ENCODE assay signal across 8 cellular contexts in genomic region chr7:38222481-38223096, GRCh38. TPM values are rescaled to one million over a fixed set of nuclear protein-coding genes. Genes with fewer than 3 reads are reported as not detected.
DNase-seq lines count a peak whose midpoint lies in the region; ATAC-seq, FAIRE-seq and TF ChIP-seq lines count a peak whose summit lies in the region.

No MANE protein-coding gene starts in this region.

- H2AFZ ChIP-seq in IMR-90 (replicated peaks; ENCODE audit: low read length, poor library complexity) (no peak overlapping the region), OCI-LY3 (ENCODE audit: low read depth, low read length) (no peak overlapping the region)

- no CpG with 5 or more reads among the region's 5 CpGs for WGBS in IMR-90 (ENCODE audit: extremely low coverage in 2 of 2, insufficient read length in 1 of 2), 2 experiments

- H3K4ac ChIP-seq in IMR-90 (ENCODE audit: low read depth, low read length) = no peak overlapping the region

- H2BK15ac ChIP-seq in IMR-90 (ENCODE audit: low read depth, low read length) = no peak overlapping the region

- H3K14ac ChIP-seq in IMR-90 (replicated peaks; ENCODE audit: low read depth, low read length) = no peak overlapping the region

- no peaks in the 10 kb centered on the region for H3K27me3 Mint-ChIP-seq in central memory CD8-positive, alpha-beta T cell

- H3K27ac Mint-ChIP-seq in central memory CD8-positive, alpha-beta T cell (ENCODE audit: low read depth) = peak overlapping the region; percentile 89

- H3K23ac ChIP-seq in IMR-90 (ENCODE audit: low read depth, low read length) = no peak overlapping the region

- H3K79me1 ChIP-seq in IMR-90 (ENCODE audit: low read depth in 1 of 2, low read length in 2 of 2) = peaks cover 0 to 3% of the 10 kb centered on the region in 2 experiments; a peak in 1 of 4 replicates

- dilution Hi-C loops in IMR-90 (cut with HindIII; ENCODE audit: low sequenced_read_pairs, unreplicated experiment) = no loop called here

- H3K27ac ChIP-seq in IMR-90 (ENCODE audit: insufficient read depth, low read length) (no peak overlapping the region), OCI-LY3 (ENCODE audit: low read length) (no peak overlapping the region), tibial artery (peak overlapping the region in 1 of 2 donors; percentile 36)

- no peak overlapping the region for H3K56ac ChIP-seq in IMR-90 (ENCODE audit: extremely low read depth, insufficient read depth, low read length)

- H2BK5ac ChIP-seq in IMR-90 (ENCODE audit: low read depth, low read length, poor library complexity, severe bottlenecking) = no peak overlapping the region

- no peak overlapping the region for H2AK9ac ChIP-seq in IMR-90 (replicated peaks; ENCODE audit: low read depth, low read length, poor library complexity)

- H3K9me1 ChIP-seq in IMR-90 (ENCODE audit: insufficient read depth, low read length) = peaks cover 2% of the 10 kb centered on the region

- no TSS peak for BruUV-seq in IMR-90 (replicated peaks; lab: Mats Ljungman, UMichigan)

- H2AK5ac ChIP-seq in IMR-90 (ENCODE audit: low read depth, low read length) = no peak overlapping the region

- no peak for TF ChIP-seq POLR2A in IMR-90 (IDR thresholded peaks at IDR 0.05; ENCODE audit: low read depth, low read length)

- H3K79me2 ChIP-seq in OCI-LY3 (ENCODE audit: low read length) = no peaks in the 10 kb centered on the region

- peaks cover 78% of the 10 kb centered on the region for H3K4me1 Mint-ChIP-seq in central memory CD8-positive, alpha-beta T cell

- POLR2A ChIA-PET in IMR-90 (lab: Charles Lee; ENCODE audit: unreplicated experiment) = no interaction called here

- peak; percentile 92 for FAIRE-seq in GM19239 (lab: Jason Lieb, UNC)

- TF ChIP-seq RAD21 in IMR-90 (IDR thresholded peaks at IDR 0.05; ENCODE audit: low read length) = peak; percentile 84

- H4K8ac ChIP-seq in IMR-90 (ENCODE audit: low read depth in 2 of 2, low read length in 2 of 2) = no peak overlapping the region

- no peak overlapping the region for H4K5ac ChIP-seq in IMR-90 (ENCODE audit: low read depth, low read length)

- H3K27me3 ChIP-seq in IMR-90 (ENCODE audit: control insufficient read depth, insufficient read depth, low read length) (no peaks in the 10 kb centered on the region), OCI-LY3 (ENCODE audit: low read depth, low read length) (no peaks in the 10 kb centered on the region), tibial artery (no peaks in the 10 kb centered on the region)

- in situ Hi-C loops in IMR-90 (cut with MboI; ENCODE audit: low sequenced_read_pairs) = loop anchor here (5.0 kb wide), 1 partner anchor 115 kb away; no protein-coding TSS in a partner anchor

- H3K4me2 ChIP-seq in IMR-90 (ENCODE audit: low read depth, low read length) = no peak overlapping the region
- H3K4me2 ChIP-seq in OCI-LY3 (ENCODE audit: low read length) = no peak overlapping the region

- H2BK120ac ChIP-seq in IMR-90 (ENCODE audit: low read depth, low read length) = no peak overlapping the region

- CTCF ChIA-PET in IMR-90 (lab: Yijun Ruan, JAX) = interaction anchor here (1.1 to 1.5 kb wide), 4 partner anchors 12 to 102 kb away, joined by 3 to 6 read pairs (median 4); no protein-coding TSS in a partner anchor

- peak; percentile 79 for ATAC-seq in IMR-90 (ENCODE audit: low read depth)
- ATAC-seq in central memory CD8-positive, alpha-beta T cell (replicated peaks; ENCODE audit: extremely low read depth, poor library complexity, severe bottlenecking) = peak; percentile 34

- H3K36me3 ChIP-seq in IMR-90 (ENCODE audit: control insufficient read depth, insufficient read depth, low read length) = peaks cover 30% of the 10 kb centered on the region
- H3K36me3 ChIP-seq in OCI-LY3 (replicated peaks; ENCODE audit: low read depth, low read length) = peaks cover 7% of the 10 kb centered on the region
- H3K36me3 ChIP-seq in tibial artery = peaks cover 25 to 63% (median 53%) of the 10 kb centered on the region in 3 donors

- H3K9me3 ChIP-seq in IMR-90 (ENCODE audit: control insufficient read depth, insufficient read depth, low read length) = no peaks in the 10 kb centered on the region
- no peaks in the 10 kb centered on the region for H3K9me3 ChIP-seq in OCI-LY3 (ENCODE audit: insufficient read depth, low read length)
- H3K9me3 ChIP-seq in tibial artery = no peaks in the 10 kb centered on the region

- no peak overlapping the region for H2BK20ac ChIP-seq in IMR-90 (ENCODE audit: low read depth, low read length)

- TF ChIP-seq CTCF in IMR-90 (conservative IDR thresholded peaks at IDR 0.05; ENCODE audit: low read depth, low read length) (peak; percentile 83), OCI-LY3 (IDR thresholded peaks at IDR 0.05; ENCODE audit: low read depth, low read length) (peak; percentile 79), tibial artery (IDR thresholded peaks at IDR 0.05) (peak; percentile 88 to 89)

- no peak overlapping the region for H4K91ac ChIP-seq in IMR-90 (ENCODE audit: insufficient read depth, low read depth, low read length)

- H4K20me1 ChIP-seq in IMR-90 (ENCODE audit: insufficient read depth, low read length) (no peaks in the 10 kb centered on the region), OCI-LY3 (ENCODE audit: insufficient read depth, low read length) (no peaks in the 10 kb centered on the region)

- H3K18ac ChIP-seq in IMR-90 (ENCODE audit: low read depth, low read length) = no peak overlapping the region

- no peak overlapping the region for H3K9ac ChIP-seq in IMR-90 (ENCODE audit: low read depth, low read length)
- H3K9ac ChIP-seq in OCI-LY3 (ENCODE audit: low read length) = no peak overlapping the region

- H3K9me3 Mint-ChIP-seq in central memory CD8-positive, alpha-beta T cell = no peaks in the 10 kb centered on the region

- no peak overlapping the region for H3K4me3 ChIP-seq in IMR-90 (ENCODE audit: insufficient read depth, low read depth, low read length)
- H3K4me3 ChIP-seq in OCI-LY3 (ENCODE audit: low read length) = no peak overlapping the region
- H3K4me3 ChIP-seq in tibial artery = no peak overlapping the region

- peak; percentile 40 for DNase-seq in COLO668 (lab: John Stamatoyannopoulos, UW; ENCODE audit: unreplicated experiment)
- peak; percentile 9 for DNase-seq in GM19239 (ENCODE audit: insufficient read length, low spot score)
- peak; percentile 62 for DNase-seq in IMR-90
- peak in 1 of 2 donors; percentile 31 for DNase-seq in central memory CD8-positive, alpha-beta T cell (ENCODE audit: low spot score in 2 of 2)
- peak; percentile 79 for DNase-seq in left kidney (ENCODE audit: low read depth, low spot score)
- no peak for DNase-seq in tibial artery
- no peak for DNase-seq in activated CD4-positive, CD25-positive, alpha-beta regulatory T cell (lab: John Stamatoyannopoulos, UW)

- peaks cover 18% of the 10 kb centered on the region for H3K36me3 Mint-ChIP-seq in central memory CD8-positive, alpha-beta T cell (ENCODE audit: insufficient read depth)

- H3K4me3 Mint-ChIP-seq in central memory CD8-positive, alpha-beta T cell = peak overlapping the region; percentile 12

- intact Hi-C loops in IMR-90 (cut with micrococcal nuclease) (loop anchor here (1.0 to 2.0 kb wide), 3 partner anchors 44 to 115 kb away; partner anchors contain the start of gene STARD3NL), tibial artery (cut with DNase I; ENCODE audit: low total_unique reads) (loop anchor here (2.0 to 5.0 kb wide), 2 partner anchors 116 to 320 kb away; no protein-coding TSS in a partner anchor)

- H3K4me1 ChIP-seq in IMR-90 (ENCODE audit: control insufficient read depth, insufficient read depth, low read length) (peaks cover 3% of the 10 kb centered on the region; the same call in 1 of the 2 replicates), OCI-LY3 (ENCODE audit: low read length) (peaks cover 9% of the 10 kb centered on the region), tibial artery (peaks cover 0 to 8% (median 0%) of the 10 kb centered on the region in 4 donors)

TF ChIP-seq in IMR-90, 13 proteins besides CTCF, POLR2A, EP300 and RAD21:
- TF ChIP-seq RFX5 (IDR thresholded peaks at IDR 0.05; ENCODE audit: low read depth, low read length) = no peak
- no peak for TF ChIP-seq CEBPB (IDR thresholded peaks at IDR 0.05; ENCODE audit: low read depth, low read length)
- TF ChIP-seq MAFK (IDR thresholded peaks at IDR 0.05; ENCODE audit: low read depth, low read length) = no peak
- no peak for TF ChIP-seq CHD1 (IDR thresholded peaks at IDR 0.05; ENCODE audit: low read depth, low read length)
- no peak for TF ChIP-seq FOS (IDR thresholded peaks at IDR 0.05; ENCODE audit: low read depth, low read length)
- TF ChIP-seq SMC3 (IDR thresholded peaks at IDR 0.05; ENCODE audit: low read depth, low read length) = peak; percentile 62
TF ChIP-seq in IMR-90: peak in this region for 1.

RNA-seq across cellular contexts. Expression of gene STARD3NL, which starts 44.5 kb away (rescaled TPM):
- total RNA-seq in IMR-90 (2012; rRNA removed) = 69.7 and 102 TPM in 2 replicates
- polyA plus RNA-seq in IMR-90 (2012; rRNA removed) = 46.5 and 51.6 TPM in 2 replicates
- 11.7 and 13.9 TPM in 2 replicates for polyA plus RNA-seq in IMR-90 (2012; cell fraction: cytosol; rRNA removed)
- 3.1 and 19.2 TPM in 2 replicates for polyA plus RNA-seq in IMR-90 (2012; cell fraction: nucleus; rRNA removed; ENCODE audit: low replicate concordance)

Comparison
In these comparisons a context has a peak if more than half of its experiments do, and no peak if none do; other contexts are left out.
1. DNase-seq: peak in COLO668 (single experiment), GM19239 (single experiment), IMR-90 (single experiment) and left kidney (single experiment); none in tibial artery (0 of 2) and activated CD4-positive, CD25-positive, alpha-beta regulatory T cell (0 of 4).
2. Peak in every context shown above with its lines, with median percentiles within 50 percentile points of each other: CTCF ChIP-seq.